ENCODE assay signal across 8 cellular contexts in genomic region chr1:182484531-182485257, GRCh38. TPM values are rescaled to one million over a fixed set of nuclear protein-coding genes. Genes with fewer than 3 reads are reported as not detected.
DNase-seq lines count a peak whose midpoint lies in the region; ATAC-seq and TF ChIP-seq lines count a peak whose summit lies in the region.

No MANE protein-coding gene starts in this region.

- DNase-seq in GM06990 (ENCODE audit: extremely low read depth, insufficient read length): peak; percentile 22
- peak; percentile 10 for DNase-seq in PC-3
- DNase-seq in left colon: peak in 1 of 2 donors; percentile 5
- no peak for DNase-seq in Right ventricle myocardium inferior (ENCODE audit: missing footprints)
- no peak for DNase-seq in vagina (ENCODE audit: extremely low spot score in 2 of 2)
- DNase-seq in mucosa of gallbladder (ENCODE audit: low spot score): no peak

- H3K27me3 ChIP-seq in GM06990 (replicated peaks; ENCODE audit: control insufficient read depth, insufficient read depth, low read length) (no peaks in the 10 kb centered on the region), PC-3 (ENCODE audit: low read length) (peaks cover 27% of the 10 kb centered on the region), vagina (no peaks in the 10 kb centered on the region)

- no peak overlapping the region for H3K4me3 ChIP-seq in GM06990 (replicated peaks; ENCODE audit: low read depth, low read length)
- H3K4me3 ChIP-seq in PC-3 (ENCODE audit: low read length): no peak overlapping the region
- H3K4me3 ChIP-seq in vagina: no peak overlapping the region

- H3K79me2 ChIP-seq in PC-3 (ENCODE audit: low read length): no peaks in the 10 kb centered on the region

- no peaks in the 10 kb centered on the region for H3F3A ChIP-seq in PC-3 (ENCODE audit: low read length, unreplicated experiment)

- intact Hi-C loops in PC-3 (cut with micrococcal nuclease) (no loop called here), left colon (cut with DNase I, micrococcal nuclease) (no loop called here), Right ventricle myocardium inferior (cut with DNase I) (no loop called here), vagina (cut with DNase I) (no loop called here)

- no peak overlapping the region for H2AFZ ChIP-seq in PC-3 (ENCODE audit: low read length)

- no peak for TF ChIP-seq POLR2A in vagina (IDR thresholded peaks at IDR 0.05)

- POLR2A ChIA-PET in PC-3 (lab: Charles Lee; ENCODE audit: unreplicated experiment): no interaction called here

- CTCF ChIA-PET in PC-3 (lab: Charles Lee): interaction anchor here (0.5 kb wide), 1 partner anchor 22 kb away, joined by 18 read pairs; no protein-coding TSS in a partner anchor

- ATAC-seq in GM19351 (IDR thresholded peaks at IDR 0.05; ENCODE audit: unreplicated experiment): peak; percentile 99
- ATAC-seq in HG03196 (IDR thresholded peaks at IDR 0.05; ENCODE audit: unreplicated experiment): peak; percentile 83
- ATAC-seq in PC-3: no peak; the same call in 1 of the 2 replicates
- ATAC-seq in left colon: peak; percentile 71
- no peak for ATAC-seq in Right ventricle myocardium inferior

- H3K27ac ChIP-seq in PC-3 (ENCODE audit: low read length): no peak overlapping the region
- H3K27ac ChIP-seq in vagina: no peak overlapping the region

- BruUV-seq in PC-3 (replicated peaks; lab: Mats Ljungman, UMichigan): no TSS peak

- H3K36me3 ChIP-seq in GM06990 (ENCODE audit: control insufficient read depth, insufficient read depth, low read length) (no peaks in the 10 kb centered on the region), PC-3 (ENCODE audit: low read depth, low read length) (no peaks in the 10 kb centered on the region), vagina (no peaks in the 10 kb centered on the region)

- H3K4me2 ChIP-seq in PC-3 (ENCODE audit: low read length): no peak overlapping the region

- no peaks in the 10 kb centered on the region for H3K4me1 ChIP-seq in PC-3 (ENCODE audit: insufficient read depth, low read length)
- no peaks in the 10 kb centered on the region for H3K4me1 ChIP-seq in vagina

- H4K20me1 ChIP-seq in PC-3 (ENCODE audit: low read length): no peaks in the 10 kb centered on the region

- H3K9me3 ChIP-seq in PC-3 (ENCODE audit: low read length) (no peaks in the 10 kb centered on the region), vagina (no peaks in the 10 kb centered on the region)

- H3K9ac ChIP-seq in PC-3 (ENCODE audit: low read length): no peak overlapping the region

- TF ChIP-seq CTCF in GM06990 (IDR thresholded peaks at IDR 0.05; ENCODE audit: insufficient read depth, low read length, poor library complexity, severe bottlenecking) (peak; percentile 70), PC-3 (conservative IDR thresholded peaks at IDR 0.05; ENCODE audit: low read depth, low read length) (peak; percentile 31; the same call in 1 of the 2 replicates), vagina (IDR thresholded peaks at IDR 0.05) (no peak)

- H3K9me2 ChIP-seq in PC-3 (replicated peaks; ENCODE audit: low read length): no peaks in the 10 kb centered on the region

RNA-seq across cellular contexts. Expression of gene RGSL1, which starts 34.7 kb away (rescaled TPM):
- total RNA-seq in PC-3 (2014; rRNA removed): not detected in 2 replicates
- total RNA-seq in left colon: not detected
- total RNA-seq in Right ventricle myocardium inferior: not detected
- not detected for total RNA-seq in vagina
- total RNA-seq in mucosa of gallbladder: not detected

Comparison
In these comparisons a context has a peak if more than half of its experiments do, and no peak if none do; other contexts are left out.
1. DNase-seq: peak in GM06990 (single experiment) and PC-3 (single experiment); none in Right ventricle myocardium inferior (single experiment), vagina (0 of 2) and mucosa of gallbladder (single experiment).
2. CTCF ChIP-seq: peak in GM06990 (single experiment) and PC-3 (single experiment); none in vagina (0 of 3).
3. ATAC-seq: peak in GM19351 (single experiment), HG03196 (single experiment) and left colon (single experiment); none in PC-3 (single experiment) and Right ventricle myocardium inferior (single experiment).